ENCODE assay signal across 19 cellular contexts in the genomic region with DNA sequence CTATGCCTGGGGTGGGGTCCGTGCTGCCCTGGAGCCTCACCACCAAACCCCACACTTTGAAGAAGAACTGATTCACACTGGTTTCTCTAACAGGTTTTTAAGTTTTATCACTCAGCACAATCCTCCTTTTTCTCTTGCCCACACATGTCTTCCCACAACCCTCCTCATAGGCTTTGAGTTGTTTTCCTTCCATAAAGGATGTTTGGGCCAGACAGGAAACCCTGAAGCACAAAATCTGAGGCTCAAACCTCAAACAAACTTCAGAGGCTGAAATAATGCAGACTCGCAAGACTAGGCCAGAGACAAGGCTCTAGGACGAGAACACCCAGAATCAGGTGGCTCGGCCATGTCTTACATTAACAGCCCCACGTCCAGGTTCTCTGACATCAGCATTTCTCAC. TPM values are rescaled to one million over a fixed set of nuclear protein-coding genes. Genes with fewer than 3 reads are reported as not detected.
DNase-seq lines count a peak whose midpoint lies in the region; ATAC-seq and TF ChIP-seq lines count a peak whose summit lies in the region.
"Had no signal": no experiment of that assay in that cellular context is flagged by ENCODE, and none has a peak within 500 bp of the region (broad histone marks: within the 10 kb centered on the region; RNA-seq: fewer than 3 reads in every experiment).

No MANE protein-coding gene starts in this region.

- H3K36me3 ChIP-seq in brain microvascular endothelial cell (replicated peaks): peaks cover 62% of the 10 kb centered on the region

- peak overlapping the region; percentile 41 for H3K27ac Mint-ChIP-seq in activated naive CD8-positive, alpha-beta T cell
- H3K27ac Mint-ChIP-seq in activated naive CD8-positive, alpha-beta T cell treated with anti-CD3 and anti-CD28 coated beads, Interleukin-2, amount 50 U/mL, for 24 hours: no peak overlapping the region
- H3K27ac Mint-ChIP-seq in memory B cell (peak overlapping the region; percentile 58), type B pancreatic cell (peak overlapping the region; percentile 79)

- H3K27me3 ChIP-seq in brain microvascular endothelial cell (replicated peaks): no peaks in the 10 kb centered on the region
- H3K27me3 ChIP-seq: neutrophil had no signal

- H3K4me3 Mint-ChIP-seq in activated naive CD8-positive, alpha-beta T cell: no peak overlapping the region
- H3K4me3 Mint-ChIP-seq in activated naive CD8-positive, alpha-beta T cell treated with anti-CD3 and anti-CD28 coated beads, Interleukin-2, amount 50 U/mL, for 24 hours: no peak overlapping the region
- H3K4me3 Mint-ChIP-seq in memory B cell (no peak overlapping the region), type B pancreatic cell (no peak overlapping the region)
- H3K4me3 Mint-ChIP-seq: T-helper 1 cell treated with Interleukin-12 subunit alpha and Interleukin-12 subunit beta and Interleukin-4 antibody, amounts not matched to agents 30 μg/mL and 1 μg/mL, for 36 hours had no signal

- H3K4me1 Mint-ChIP-seq in activated naive CD8-positive, alpha-beta T cell (ENCODE audit: low read depth): peaks cover 41% of the 10 kb centered on the region
- H3K4me1 Mint-ChIP-seq in activated naive CD8-positive, alpha-beta T cell treated with anti-CD3 and anti-CD28 coated beads, Interleukin-2, amount 50 U/mL, for 24 hours: peaks cover 16% of the 10 kb centered on the region
- H3K4me1 Mint-ChIP-seq in memory B cell (peaks cover 13% of the 10 kb centered on the region), type B pancreatic cell (ENCODE audit: unreplicated experiment) (peaks cover 16% of the 10 kb centered on the region)

- H3K9me3 Mint-ChIP-seq in activated naive CD8-positive, alpha-beta T cell (ENCODE audit: low read depth): no peaks in the 10 kb centered on the region
- no peaks in the 10 kb centered on the region for H3K9me3 Mint-ChIP-seq in activated naive CD8-positive, alpha-beta T cell treated with anti-CD3 and anti-CD28 coated beads, Interleukin-2, amount 50 U/mL, for 24 hours
- H3K9me3 Mint-ChIP-seq in memory B cell: no peaks in the 10 kb centered on the region
- H3K9me3 Mint-ChIP-seq in type B pancreatic cell: no peaks in the 10 kb centered on the region
- H3K9me3 Mint-ChIP-seq: T-helper 1 cell treated with Interleukin-12 subunit alpha and Interleukin-12 subunit beta and Interleukin-4 antibody, amounts not matched to agents 30 μg/mL and 1 μg/mL, for 36 hours had no signal

- H3K27me3 Mint-ChIP-seq in activated naive CD8-positive, alpha-beta T cell: no peaks in the 10 kb centered on the region
- H3K27me3 Mint-ChIP-seq in activated naive CD8-positive, alpha-beta T cell treated with anti-CD3 and anti-CD28 coated beads, Interleukin-2, amount 50 U/mL, for 24 hours: no peaks in the 10 kb centered on the region
- no peaks in the 10 kb centered on the region for H3K27me3 Mint-ChIP-seq in memory B cell
- H3K27me3 Mint-ChIP-seq in type B pancreatic cell: no peaks in the 10 kb centered on the region

- H3K4me3 ChIP-seq in brain microvascular endothelial cell (ENCODE audit: low read depth, low read length): no peak overlapping the region

- no peak for DNase-seq in activated naive CD8-positive, alpha-beta T cell treated with anti-CD3 and anti-CD28 coated beads, Interleukin-2, amount 50 U/mL, for 24 hours
- no peak for DNase-seq in memory B cell (ENCODE audit: low spot score in 2 of 2)
- DNase-seq in type B pancreatic cell (ENCODE audit: extremely low spot score, unreplicated experiment): no peak
- DNase-seq in GM19238 (ENCODE audit: insufficient read length, low spot score): no peak
- no peak for DNase-seq in brain microvascular endothelial cell
- DNase-seq: amniotic stem cell, Caco-2, hypothalamus, midbrain, NCI-H2029, NCI-H510A treated with DMSO at 0.1 percent for 48 hours, right cardiac atrium, SHP77 treated with DMSO at 0.1 percent for 48 hours had no signal

- ATAC-seq in activated naive CD8-positive, alpha-beta T cell treated with anti-CD3 and anti-CD28 coated beads, Interleukin-2, amount 50 U/mL, for 24 hours: no peak
- ATAC-seq in memory B cell (ENCODE audit: low read depth): no peak
- ATAC-seq in HG03045 (IDR thresholded peaks at IDR 0.05; ENCODE audit: unreplicated experiment): no peak
- ATAC-seq: activated CD4-positive, CD25-positive, alpha-beta regulatory T cell treated with anti-CD3 and anti-CD28 coated beads, Interleukin-2, amount 50 U/mL, for 24 hours had no signal

- H3K36me3 Mint-ChIP-seq in activated naive CD8-positive, alpha-beta T cell: peaks cover 20% of the 10 kb centered on the region
- H3K36me3 Mint-ChIP-seq in activated naive CD8-positive, alpha-beta T cell treated with anti-CD3 and anti-CD28 coated beads, Interleukin-2, amount 50 U/mL, for 24 hours (ENCODE audit: low read depth): peaks cover 73% of the 10 kb centered on the region
- H3K36me3 Mint-ChIP-seq in memory B cell: peaks cover 47% of the 10 kb centered on the region
- peaks cover 47% of the 10 kb centered on the region for H3K36me3 Mint-ChIP-seq in type B pancreatic cell

- in situ Hi-C loops in brain microvascular endothelial cell (cut with HindIII; ENCODE audit: low pct_ligation_motif_present, low sequenced_read_pairs): no loop called here

- H3K27ac ChIP-seq in VCaP (peak overlapping the region; percentile 83), brain microvascular endothelial cell (no peak overlapping the region)
- H3K27ac ChIP-seq: neutrophil had no signal

- TF ChIP-seq CTCF in VCaP (conservative IDR thresholded peaks at IDR 0.05): no peak
- no peak for TF ChIP-seq CTCF in type B pancreatic cell (conservative IDR thresholded peaks at IDR 0.05)
- TF ChIP-seq CTCF in brain microvascular endothelial cell (IDR thresholded peaks at IDR 0.05; ENCODE audit: low read depth, low read length, missing control alignments): no peak

RNA-seq across cellular contexts. Expression of a gene that starts 35.3 kb away (rescaled TPM):
- 166 and 349 TPM in 2 replicates for total RNA-seq in type B pancreatic cell (ENCODE audit: low replicate concordance)
